In the genomic region with DNA sequence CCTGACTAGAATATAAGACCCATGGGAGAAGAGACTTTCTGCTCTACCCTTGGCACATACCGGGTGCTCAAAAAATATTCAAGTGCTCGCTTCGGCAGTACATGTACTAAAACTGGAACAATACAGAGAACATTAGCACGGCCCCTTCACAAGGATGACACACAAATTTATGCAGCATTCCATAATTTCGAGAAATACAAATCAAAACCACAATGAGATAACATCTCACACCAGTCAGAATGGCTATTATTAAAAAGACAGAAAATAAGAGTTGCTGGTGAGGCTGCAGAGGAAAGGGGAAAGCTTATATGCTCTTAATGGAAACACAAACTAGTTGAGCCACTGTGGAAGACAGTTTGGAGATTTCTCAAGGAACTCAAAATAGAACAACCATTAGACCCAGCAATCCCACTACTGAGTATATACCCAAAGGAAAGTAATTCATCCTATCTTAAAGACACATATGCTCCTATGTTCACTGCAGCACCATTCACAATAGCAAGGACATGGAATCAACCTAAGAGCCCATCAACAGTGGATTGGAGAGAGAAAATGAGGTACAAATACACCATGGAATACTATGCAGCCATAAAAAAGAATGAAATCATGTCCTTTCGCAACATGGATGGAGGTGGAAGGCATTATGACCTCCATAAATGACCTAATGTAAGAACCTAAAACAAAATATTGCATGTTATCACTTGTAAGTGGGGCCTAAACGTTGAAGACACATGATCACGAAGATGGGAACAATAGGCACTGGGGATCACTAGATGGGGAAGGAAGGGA, we compare ENCODE assay signal across 11 cellular contexts.
A peak's percentile ranks its signal among the peaks of the same experiment; 100 is the strongest.
DNase-seq lines count a peak whose midpoint lies in the region; ATAC-seq and TF ChIP-seq lines count a peak whose summit lies in the region.
"Had no signal": no experiment of that assay in that cellular context is flagged by ENCODE, and none has a peak within 500 bp of the region (broad histone marks: within the 10 kb centered on the region; RNA-seq: fewer than 3 reads in every experiment).

No MANE protein-coding gene starts in this region.

- no peaks in the 10 kb centered on the region for H3K36me3 ChIP-seq in PC-9 (ENCODE audit: low read depth)
- no peaks in the 10 kb centered on the region for H3K36me3 ChIP-seq in esophagus muscularis mucosa
- no peaks in the 10 kb centered on the region for H3K36me3 ChIP-seq in skeletal muscle satellite cell (ENCODE audit: insufficient read depth, low read length)

- no peak for DNase-seq in PC-9
- DNase-seq in esophagus muscularis mucosa (ENCODE audit: extremely low spot score) = no peak
- DNase-seq in RPMI8226 = no peak
- DNase-seq in NCI-H345 treated with DMSO at 0.1 percent for 48 hours (lab: John Stamatoyannopoulos, UW; ENCODE audit: unreplicated experiment) = no peak
- DNase-seq in cerebellum (ENCODE audit: low spot score) = no peak
- DNase-seq in cerebellar nuclear complex (lab: John Stamatoyannopoulos, UW) = no peak
- DNase-seq: activated naive CD4-positive, alpha-beta T cell; CD8-positive, alpha-beta memory T cell; NCI-H187 had no signal

- H3K9ac ChIP-seq in skeletal muscle satellite cell (ENCODE audit: low read depth, low read length) = peak overlapping the region; percentile 81

- H3K9me3 ChIP-seq in PC-9 (ENCODE audit: insufficient read depth, low read depth) (no peaks in the 10 kb centered on the region), esophagus muscularis mucosa (no peaks in the 10 kb centered on the region), skeletal muscle satellite cell (replicated peaks; ENCODE audit: low read length) (no peaks in the 10 kb centered on the region)

- H2AFZ ChIP-seq in PC-9 = peak overlapping the region; percentile 1; the same call in 1 of the 2 replicates

- peaks cover 41% of the 10 kb centered on the region for H3F3A ChIP-seq in PC-9 (ENCODE audit: insufficient read depth, low read depth)

- H3K4me1 ChIP-seq in PC-9 (replicated peaks; ENCODE audit: insufficient read depth) (peaks cover 59% of the 10 kb centered on the region), esophagus muscularis mucosa (peaks cover 11 to 34% (median 23%) of the 10 kb centered on the region in 4 donors), skeletal muscle satellite cell (ENCODE audit: control insufficient read depth, insufficient read depth, low read length) (peaks cover 45% of the 10 kb centered on the region)

- no peaks in the 10 kb centered on the region for H4K20me1 ChIP-seq in PC-9 (ENCODE audit: insufficient read depth)

- peak overlapping the region; percentile 29 for H3K4me3 ChIP-seq in PC-9
- no peak overlapping the region for H3K4me3 ChIP-seq in esophagus muscularis mucosa
- H3K4me3 ChIP-seq in skeletal muscle satellite cell (ENCODE audit: low read length) = peak overlapping the region; percentile 32

- H3K4me2 ChIP-seq in PC-9 = peak overlapping the region; percentile 75
- H3K4me2 ChIP-seq in skeletal muscle satellite cell (ENCODE audit: low read length) = peak overlapping the region; percentile 77

- H3K79me2 ChIP-seq in PC-9 (ENCODE audit: low read depth) = no peaks in the 10 kb centered on the region

- TF ChIP-seq EP300 in esophagus muscularis mucosa (IDR thresholded peaks at IDR 0.05) = no peak

- peak; percentile 20 for ATAC-seq in GM19351 (IDR thresholded peaks at IDR 0.05; ENCODE audit: unreplicated experiment)

- POLR2A ChIA-PET in PC-9 (lab: Charles Lee; ENCODE audit: unreplicated experiment) = interaction anchor here (0.6 to 1.2 kb wide), 4 partner anchors 31 to 283 kb away, joined by 3 to 4 read pairs (median 4); partner anchors contain the start of gene CYP1B1

- H3K27me3 ChIP-seq in PC-9 (ENCODE audit: insufficient read depth, low read depth) = no peaks in the 10 kb centered on the region
- H3K27me3 ChIP-seq in esophagus muscularis mucosa = no peaks in the 10 kb centered on the region
- H3K27me3 ChIP-seq in skeletal muscle satellite cell (ENCODE audit: control insufficient read depth, insufficient read depth, low read length) = no peaks in the 10 kb centered on the region

- TF ChIP-seq CTCF in PC-9 (conservative IDR thresholded peaks at IDR 0.05) = no peak
- TF ChIP-seq CTCF in esophagus muscularis mucosa (IDR thresholded peaks at IDR 0.05) = no peak

- H3K9me2 ChIP-seq in PC-9 (ENCODE audit: insufficient read depth) = no peaks in the 10 kb centered on the region

- TF ChIP-seq POLR2A in esophagus muscularis mucosa (IDR thresholded peaks at IDR 0.05; ENCODE audit: low read depth) = no peak

- 82% methylated on average over 8 of the region's 8 CpGs for WGBS in esophagus muscularis mucosa

- BruUV-seq in PC-9 (replicated peaks; lab: Mats Ljungman, UMichigan) = TSS peak; percentile 81

- intact Hi-C loops in PC-9 (cut with micrococcal nuclease; ENCODE audit: unreplicated experiment) = loop anchor here (1.0 kb wide), 6 partner anchors 32 to 127 kb away; partner anchors contain the start of gene CYP1B1
- intact Hi-C loops in esophagus muscularis mucosa (cut with DNase I) = no loop called here

- peak overlapping the region; percentile 96 for H3K27ac ChIP-seq in PC-9
- peak overlapping the region; percentile 73 to 80 (median 76) for H3K27ac ChIP-seq in esophagus muscularis mucosa (replicated peaks in 1 of 4)

- CTCF ChIA-PET in PC-9 (lab: Charles Lee) = interaction anchor here (0.6 to 0.8 kb wide), 2 partner anchors 32 to 71 kb away, joined by 5 read pairs; no protein-coding TSS in a partner anchor

Comparison
In these comparisons a context has a peak if more than half of its experiments do, and no peak if none do; other contexts are left out.
1. H3K4me3 ChIP-seq: peak in PC-9 (single experiment) and skeletal muscle satellite cell (single experiment); none in esophagus muscularis mucosa (0 of 4).